Comparison of ENCODE assay signal across 8 cellular contexts in the genomic region with DNA sequence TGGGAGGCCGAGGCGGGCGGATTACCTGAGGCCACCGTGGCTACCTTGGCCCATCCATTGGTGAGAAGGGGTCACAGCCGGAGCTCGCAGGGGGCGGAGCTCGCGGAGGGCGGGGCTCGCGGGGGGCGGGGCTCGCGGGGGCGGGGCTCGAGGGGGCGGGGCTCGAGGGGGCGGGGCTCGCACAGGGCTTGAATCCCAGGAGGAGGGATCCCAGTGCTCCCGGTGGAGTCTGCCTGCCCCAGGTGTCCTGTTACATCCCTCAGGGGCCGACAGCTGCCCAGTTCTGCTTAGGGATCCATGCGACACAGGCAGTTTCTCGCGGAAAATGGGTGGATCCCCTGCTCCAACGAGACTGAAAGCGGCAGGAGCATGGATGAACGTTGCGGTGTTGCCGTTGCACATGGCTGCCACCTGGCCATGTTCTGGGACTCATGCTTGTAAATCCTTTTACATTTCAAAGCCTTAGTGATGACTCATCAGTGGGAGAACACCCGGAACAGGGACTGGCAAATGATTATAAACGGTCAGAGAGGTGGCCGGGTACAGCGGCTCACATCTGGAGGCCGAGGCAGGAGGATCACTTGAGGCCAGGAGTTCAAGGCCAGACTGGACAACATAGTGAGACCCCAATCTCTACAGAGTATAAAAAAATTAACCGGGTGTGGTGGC. TPM values are rescaled to one million over a fixed set of nuclear protein-coding genes. Genes with fewer than 3 reads are reported as not detected.
A peak's percentile ranks its signal among the peaks of the same experiment; 100 is the strongest.
DNase-seq lines count a peak whose midpoint lies in the region; ATAC-seq and TF ChIP-seq lines count a peak whose summit lies in the region.

No MANE protein-coding gene starts in this region.

- no peak overlapping the region for H3K4me3 ChIP-seq in left lung

- POLR2A ChIA-PET in GM10248 (lab: Yijun Ruan, JAX), result interaction anchor here (0.7 kb wide), 1 partner anchor 311 kb away, joined by 3 read pairs; no protein-coding TSS in a partner anchor

- CTCF ChIA-PET in GM10248 (lab: Yijun Ruan, JAX), result interaction anchor here (1.5 kb wide), 1 partner anchor 229 kb away, joined by 3 read pairs; no protein-coding TSS in a partner anchor

- TF ChIP-seq CTCF in GM10248 (IDR thresholded peaks at IDR 0.05; ENCODE audit: control extremely low read depth, extremely low read depth, low read depth, missing control alignments) (no peak), left lung (IDR thresholded peaks at IDR 0.05) (no peak), GM13976 (IDR thresholded peaks at IDR 0.05; ENCODE audit: borderline replicate concordance, control extremely low read depth, extremely low read depth, insufficient read depth, missing control alignments) (no peak)

- in situ Hi-C loops in GM13976 (cut with MboI; ENCODE audit: low sequenced_read_pairs, unreplicated experiment), result no loop called here

- H3K9me3 ChIP-seq in left lung, result peaks cover 0 to 8% of the 10 kb centered on the region in 2 donors

- intact Hi-C loops in left lung (cut with DNase I), result loop anchor here in 1 of 2 donors (10.0 kb wide), 1 partner anchor 110 kb away; no protein-coding TSS in a partner anchor

- DNase-seq in GM10248 (ENCODE audit: extremely low spot score) (peak; percentile 63), NCI-H2029 (lab: John Stamatoyannopoulos, UW) (peak; percentile 95), amniotic epithelial cell (ENCODE audit: low read depth) (peak; percentile 82), left lung (no peak), GM13976 (ENCODE audit: low spot score) (no peak), T-helper 9 cell (no peak)

- peaks cover 0 to 18% of the 10 kb centered on the region in 2 donors for H3K4me1 ChIP-seq in left lung

- peak; percentile 27 for ATAC-seq in left lung
- ATAC-seq in GM19397 (IDR thresholded peaks at IDR 0.05; ENCODE audit: unreplicated experiment), result no peak
- no peak for ATAC-seq in HG02610 (IDR thresholded peaks at IDR 0.05; ENCODE audit: unreplicated experiment)

- no peaks in the 10 kb centered on the region for H3K36me3 ChIP-seq in left lung

- H3K27me3 ChIP-seq in left lung, result peaks cover 0 to 70% of the 10 kb centered on the region in 2 donors

- H3K27ac ChIP-seq in left lung, result no peak overlapping the region

RNA-seq across cellular contexts. Expression of a gene that starts 25.1 kb away (rescaled TPM):
- not detected for total RNA-seq in left lung

RNA-seq across cellular contexts. Expression of a gene that starts 42.2 kb away (rescaled TPM):
- 10 to 100 TPM; 69.1 to 98.0 TPM for total RNA-seq in left lung

RNA-seq across cellular contexts. Expression of a gene that starts 56.7 kb away (rescaled TPM):
- 10 to 100 TPM; 47.5 to 60.7 TPM for total RNA-seq in left lung

RNA-seq across cellular contexts. Expression of a gene that starts 56.8 kb away (rescaled TPM):
- total RNA-seq in left lung, result 10 to 100 TPM; 59.3 to 70.1 TPM

Comparison
In these comparisons a context has a peak if more than half of its experiments do, and no peak if none do; other contexts are left out.
1. DNase-seq: peak in GM10248 (single experiment), NCI-H2029 (single experiment) and amniotic epithelial cell (single experiment); none in left lung (0 of 2), GM13976 (single experiment) and T-helper 9 cell (single experiment).